13 cellular contexts compared by ENCODE assay signal in the genomic region with DNA sequence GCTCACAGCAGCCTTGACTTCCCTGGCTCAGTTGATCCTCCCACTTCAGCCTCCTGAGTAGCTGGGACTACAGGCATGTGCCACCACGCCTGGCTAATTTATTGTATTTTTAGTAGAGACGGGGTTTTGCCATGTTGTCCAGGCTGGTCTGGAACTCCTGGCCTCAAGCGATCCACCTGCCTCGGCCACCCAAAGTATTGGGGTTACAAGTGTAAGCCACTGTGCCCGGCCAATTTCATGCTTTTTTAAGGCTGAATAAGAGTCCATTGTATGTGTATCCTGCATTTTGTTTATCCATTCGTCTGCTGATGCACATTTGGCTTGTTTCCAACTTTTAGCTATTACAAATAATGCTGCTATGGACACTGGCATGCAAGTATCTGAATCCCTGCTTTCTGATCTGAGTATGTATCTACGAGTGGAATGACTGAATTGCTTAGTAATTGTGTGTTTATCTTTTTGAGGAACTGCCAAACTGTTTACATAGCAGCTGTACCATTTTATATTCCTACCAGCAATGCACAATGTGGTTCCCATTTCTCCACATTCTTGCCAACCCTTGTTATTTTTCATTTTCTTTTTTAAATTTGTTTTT. TPM values are rescaled to one million over a fixed set of nuclear protein-coding genes. Genes with fewer than 3 reads are reported as not detected.
A peak's percentile ranks its signal among the peaks of the same experiment; 100 is the strongest.
DNase-seq lines count a peak whose midpoint lies in the region; ATAC-seq and TF ChIP-seq lines count a peak whose summit lies in the region.
"Had no signal": no experiment of that assay in that cellular context is flagged by ENCODE, and none has a peak within 500 bp of the region (broad histone marks: within the 10 kb centered on the region; RNA-seq: fewer than 3 reads in every experiment).

No MANE protein-coding gene starts in this region.

- no peak overlapping the region for H3K27ac Mint-ChIP-seq in progenitor cell of endocrine pancreas
- H3K27ac Mint-ChIP-seq: nephron progenitor cell had no signal

- H3K4me3 ChIP-seq in PC-3 (ENCODE audit: low read length), result no peak overlapping the region
- H3K4me3 ChIP-seq: suprapubic skin had no signal

- H3K4me1 Mint-ChIP-seq in progenitor cell of endocrine pancreas (ENCODE audit: low read depth), result no peaks in the 10 kb centered on the region

- H3K9me3 ChIP-seq in PC-3 (ENCODE audit: low read length), result no peaks in the 10 kb centered on the region
- H3K9me3 ChIP-seq: suprapubic skin had no signal

- no peaks in the 10 kb centered on the region for H3K9me2 ChIP-seq in PC-3 (replicated peaks; ENCODE audit: low read length)

- no peak overlapping the region for H3K4me3 Mint-ChIP-seq in progenitor cell of endocrine pancreas (ENCODE audit: low read depth)
- H3K4me3 Mint-ChIP-seq: nephron progenitor cell had no signal

- H3K27ac ChIP-seq in PC-3 (ENCODE audit: low read length), result peak overlapping the region; percentile 26; the same call in 1 of the 2 replicates
- no peak overlapping the region for H3K27ac ChIP-seq in epithelial cell of prostate
- H3K27ac ChIP-seq: suprapubic skin had no signal

- H3F3A ChIP-seq in PC-3 (ENCODE audit: low read length, unreplicated experiment), result no peaks in the 10 kb centered on the region

- no TSS peak for BruUV-seq in PC-3 (replicated peaks; lab: Mats Ljungman, UMichigan)

- no peaks in the 10 kb centered on the region for H3K27me3 Mint-ChIP-seq in progenitor cell of endocrine pancreas

- H4K20me1 ChIP-seq in PC-3 (ENCODE audit: low read length), result no peaks in the 10 kb centered on the region

- no peaks in the 10 kb centered on the region for H3K79me2 ChIP-seq in PC-3 (ENCODE audit: low read length)

- POLR2A ChIA-PET in PC-3 (lab: Charles Lee; ENCODE audit: unreplicated experiment), result no interaction called here

- no peaks in the 10 kb centered on the region for H3K36me3 ChIP-seq in PC-3 (ENCODE audit: low read depth, low read length)
- H3K36me3 ChIP-seq: suprapubic skin had no signal

- intact Hi-C loops in PC-3 (cut with micrococcal nuclease) (no loop called here), posterior vena cava (cut with DNase I) (no loop called here)

- H3K4me2 ChIP-seq in PC-3 (ENCODE audit: low read length), result no peak overlapping the region

- DNase-seq in AG08396 (ENCODE audit: low spot score), result peak; percentile 38
- DNase-seq in HS-27A (ENCODE audit: low read depth), result peak; percentile 29
- DNase-seq in PC-3, result peak; percentile 84
- peak; percentile 48 for DNase-seq in epithelial cell of prostate (ENCODE audit: low read depth, low spot score)
- no peak for DNase-seq in posterior vena cava (ENCODE audit: low spot score)
- DNase-seq in progenitor cell of endocrine pancreas (ENCODE audit: low spot score, unreplicated experiment), result no peak
- no peak for DNase-seq in GM19238 (ENCODE audit: insufficient read length, low spot score)
- DNase-seq: activated T-cell treated with anti-CD3 and anti-CD28 coated beads, Interleukin-2, amount 50 U/mL, for 48 hours; H7; NCI-H82; nephron progenitor cell had no signal

- no peaks in the 10 kb centered on the region for H3K36me3 Mint-ChIP-seq in progenitor cell of endocrine pancreas (ENCODE audit: insufficient read depth)

- TF ChIP-seq CTCF in PC-3 (conservative IDR thresholded peaks at IDR 0.05; ENCODE audit: low read depth, low read length) (no peak), progenitor cell of endocrine pancreas (IDR thresholded peaks at IDR 0.05; ENCODE audit: unreplicated experiment) (no peak)

- H3K4me1 ChIP-seq in PC-3 (ENCODE audit: insufficient read depth, low read length), result peaks cover 9% of the 10 kb centered on the region; the same call in 1 of the 2 replicates

- no peaks in the 10 kb centered on the region for H3K9me3 Mint-ChIP-seq in progenitor cell of endocrine pancreas (ENCODE audit: low read depth)
- H3K9me3 Mint-ChIP-seq: nephron progenitor cell had no signal

- H3K9ac ChIP-seq in PC-3 (ENCODE audit: low read length), result no peak overlapping the region

- no peaks in the 10 kb centered on the region for H3K27me3 ChIP-seq in PC-3 (ENCODE audit: low read length)
- H3K27me3 ChIP-seq: suprapubic skin had no signal

- no peak overlapping the region for H2AFZ ChIP-seq in PC-3 (ENCODE audit: low read length)

- CTCF ChIA-PET in PC-3 (lab: Charles Lee), result interaction anchor here (0.8 kb wide), 1 partner anchor 84 kb away, joined by 3 read pairs; no protein-coding TSS in a partner anchor

- ATAC-seq in PC-3, result peak; percentile 92
- ATAC-seq in HG03439 (IDR thresholded peaks at IDR 0.05; ENCODE audit: unreplicated experiment), result no peak

RNA-seq across cellular contexts. Expression of gene TPST1, which starts 37.3 kb away (rescaled TPM):
- total RNA-seq in PC-3 (2014; rRNA removed) (12.7 and 14.4 TPM in 2 replicates), posterior vena cava (10 to 100 TPM; 21.4 to 32.5 TPM), progenitor cell of endocrine pancreas (29.6 and 30.5 TPM in 2 replicates)

RNA-seq across cellular contexts. Expression of gene CRCP, which starts 53.2 kb away (rescaled TPM):
- 36.4 and 41.6 TPM in 2 replicates for total RNA-seq in PC-3 (2014; rRNA removed)
- total RNA-seq in posterior vena cava, result 10 to 100 TPM; 28.1 to 28.3 TPM
- 32.4 and 34.8 TPM in 2 replicates for total RNA-seq in progenitor cell of endocrine pancreas

Comparison
In these comparisons a context has a peak if more than half of its experiments do, and no peak if none do; other contexts are left out.
1. DNase-seq: peak in AG08396 (single experiment), HS-27A (single experiment), PC-3 (single experiment) and epithelial cell of prostate (single experiment); none in posterior vena cava (single experiment), progenitor cell of endocrine pancreas (single experiment) and GM19238 (single experiment).